ENCODE assay signal across 12 cellular contexts in the genomic region with DNA sequence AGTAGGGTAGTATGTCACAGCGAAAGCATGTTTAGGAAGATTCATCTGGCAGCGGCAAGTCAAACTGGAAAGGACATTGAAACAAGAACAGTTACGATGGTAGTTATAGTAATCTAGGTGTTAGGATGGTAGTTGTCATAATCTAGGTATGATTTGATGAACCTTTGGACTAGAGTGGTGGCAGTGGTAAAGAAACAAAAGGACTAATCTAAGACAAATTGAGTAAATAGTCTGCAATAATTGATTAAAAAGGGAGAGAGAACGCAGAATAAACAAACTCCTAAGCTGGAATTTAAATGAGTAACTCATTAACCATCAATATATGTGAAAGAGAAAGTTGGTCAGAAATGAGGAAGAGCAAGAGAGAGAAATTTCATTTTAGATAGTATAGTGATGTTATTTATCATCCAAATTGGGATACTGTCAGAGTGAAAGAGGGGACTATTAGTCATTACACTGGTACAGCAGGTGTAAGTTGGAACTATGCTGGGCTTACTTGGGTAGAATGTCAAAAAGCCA. TPM values are rescaled to one million over a fixed set of nuclear protein-coding genes. Genes with fewer than 3 reads are reported as not detected.
DNase-seq lines count a peak whose midpoint lies in the region; ATAC-seq, FAIRE-seq and TF ChIP-seq lines count a peak whose summit lies in the region.
"Had no signal": no experiment of that assay in that cellular context is flagged by ENCODE, and none has a peak within 500 bp of the region (broad histone marks: within the 10 kb centered on the region; RNA-seq: fewer than 3 reads in every experiment).

No MANE protein-coding gene starts in this region.

- peaks cover 4% of the 10 kb centered on the region in 2 donors for H3K36me3 ChIP-seq in kidney (ENCODE audit: control insufficient read depth in 1 of 2, insufficient read depth in 2 of 2, low read length in 2 of 2)

- H3K36me3 Mint-ChIP-seq in activated T-cell treated with anti-CD3 and anti-CD28 coated beads, Interleukin-2, amount 50 U/mL, for 4 hours (ENCODE audit: insufficient read depth): peaks cover 34% of the 10 kb centered on the region

- DNase-seq in activated T-cell treated with anti-CD3 and anti-CD28 coated beads, Interleukin-2, amount 50 U/mL, for 4 hours: no peak
- no peak for DNase-seq in activated T-cell treated with anti-CD3 and anti-CD28 coated beads for 4 hours
- DNase-seq in renal cortical epithelial cell (ENCODE audit: low read depth): peak; percentile 23
- no peak for DNase-seq in kidney
- DNase-seq in occipital lobe (lab: John Stamatoyannopoulos, UW): no peak
- DNase-seq in ecto neural progenitor cell (ENCODE audit: low spot score): no peak
- DNase-seq: activated CD4-positive, alpha-beta T cell treated with anti-CD3 and anti-CD28 coated beads, Interleukin-2, amount 50 U/mL, for 48 hours had no signal

- no peaks in the 10 kb centered on the region for H3K27me3 Mint-ChIP-seq in activated T-cell treated with anti-CD3 and anti-CD28 coated beads, Interleukin-2, amount 50 U/mL, for 4 hours (ENCODE audit: low read depth)

- H3K9me3 ChIP-seq in kidney (ENCODE audit: control insufficient read depth in 1 of 2, low read length in 2 of 2): no peaks in the 10 kb centered on the region
- H3K9me3 ChIP-seq: neutrophil had no signal

- no peak overlapping the region for H3K27ac ChIP-seq in kidney (ENCODE audit: low read depth in 2 of 2, low read length in 2 of 2)
- H3K27ac ChIP-seq: neutrophil had no signal

- FAIRE-seq in kidney (lab: Jason Lieb, UNC): no peak
- FAIRE-seq: colon, RCC 7860 had no signal

- no peaks in the 10 kb centered on the region for H3K9me3 Mint-ChIP-seq in activated T-cell treated with anti-CD3 and anti-CD28 coated beads, Interleukin-2, amount 50 U/mL, for 4 hours

- H3K9ac ChIP-seq in kidney (ENCODE audit: low read length in 2 of 2): no peak overlapping the region

- H3K4me3 Mint-ChIP-seq in activated T-cell treated with anti-CD3 and anti-CD28 coated beads, Interleukin-2, amount 50 U/mL, for 4 hours: no peak overlapping the region

- intact Hi-C loops in kidney (cut with DNase I): no loop called here

- H3K4me1 Mint-ChIP-seq in activated T-cell treated with anti-CD3 and anti-CD28 coated beads, Interleukin-2, amount 50 U/mL, for 4 hours (ENCODE audit: low read depth): peaks cover 17% of the 10 kb centered on the region

- H3K4me1 ChIP-seq in kidney (ENCODE audit: control insufficient read depth in 1 of 2, insufficient read depth in 1 of 2, low read depth in 1 of 2, low read length in 2 of 2): peaks cover 0 to 3% of the 10 kb centered on the region in 2 donors

- peak; percentile 94 to 97 for ATAC-seq in activated T-cell treated with anti-CD3 and anti-CD28 coated beads, Interleukin-2, amount 50 U/mL, for 4 hours
- ATAC-seq in GM21528 (IDR thresholded peaks at IDR 0.05; ENCODE audit: low FRiP score, unreplicated experiment): peak; percentile 95
- ATAC-seq in HG03280 (IDR thresholded peaks at IDR 0.05; ENCODE audit: unreplicated experiment): peak; percentile 92

- no peak overlapping the region for H3K4me3 ChIP-seq in kidney (ENCODE audit: low read length in 2 of 2)

- no peak for TF ChIP-seq CTCF in kidney (IDR thresholded peaks at IDR 0.05; ENCODE audit: borderline replicate concordance, extremely low read depth, insufficient read depth)

RNA-seq across cellular contexts. Expression of gene MTREX, which starts 56.8 kb away (rescaled TPM):
- 100 to 1,000 TPM; 115 to 121 (median 117) TPM for total RNA-seq in activated T-cell treated with anti-CD3 and anti-CD28 coated beads, Interleukin-2, amount 50 U/mL, for 4 hours
- total RNA-seq in renal cortical epithelial cell (138 and 161 TPM in 2 replicates), kidney (69.7 TPM), occipital lobe (118 TPM)
- polyA plus RNA-seq in kidney (ENCODE audit: insufficient read depth, low read depth, low replicate concordance): 19.3 TPM

RNA-seq across cellular contexts. Expression of gene DHX29, which starts 57.1 kb away (rescaled TPM):
- total RNA-seq in activated T-cell treated with anti-CD3 and anti-CD28 coated beads, Interleukin-2, amount 50 U/mL, for 4 hours: 10 to 100 TPM; 22.3 to 23.1 (median 22.5) TPM
- total RNA-seq in renal cortical epithelial cell (23.4 and 39.8 TPM in 2 replicates), kidney (28.0 TPM), occipital lobe (61.8 TPM)
- polyA plus RNA-seq in kidney (ENCODE audit: insufficient read depth, low read depth, low replicate concordance): 13.5 TPM
